ENCODE assay signal across 8 cellular contexts in the genomic region with DNA sequence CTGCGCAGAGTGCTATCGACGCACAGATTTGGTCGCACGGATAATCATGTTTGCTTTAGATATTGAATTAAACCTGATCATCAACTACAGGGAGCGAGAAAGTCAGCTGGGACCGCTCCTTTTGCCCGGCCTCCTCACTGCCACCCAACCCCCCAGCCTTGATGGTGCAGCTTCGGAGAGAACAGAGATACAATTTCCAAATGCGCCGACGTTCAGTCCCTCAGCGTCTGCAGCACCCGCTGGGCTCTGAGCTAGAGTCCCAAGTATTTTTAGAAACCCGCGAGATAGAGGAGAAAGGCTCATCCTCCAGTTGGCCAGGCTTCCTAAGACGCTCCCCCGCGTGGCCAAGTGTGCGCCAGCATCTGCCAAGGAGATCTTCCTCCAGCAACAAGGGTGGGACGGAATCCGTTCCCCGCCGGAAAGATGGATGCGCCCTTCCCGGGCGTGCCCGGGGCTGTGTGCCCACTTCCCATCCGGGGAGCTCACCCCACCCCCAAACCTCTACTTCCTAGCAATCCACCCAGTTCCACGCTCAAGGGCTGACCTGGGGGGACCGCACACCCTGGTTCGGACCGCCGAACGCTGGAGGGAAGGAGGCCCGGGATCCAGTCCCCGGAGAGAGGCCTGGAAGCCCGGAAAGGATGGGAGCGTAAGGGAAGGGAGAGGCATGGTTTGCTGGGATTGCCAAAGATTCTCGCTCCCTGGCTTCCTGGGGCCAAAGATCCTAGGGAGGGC. TPM values are rescaled to one million over a fixed set of nuclear protein-coding genes. Genes with fewer than 3 reads are reported as not detected.
DNase-seq lines count a peak whose midpoint lies in the region; ATAC-seq lines count a peak whose summit lies in the region.

No MANE protein-coding gene starts in this region.

- no peaks in the 10 kb centered on the region for H3K9me3 Mint-ChIP-seq in activated naive CD4-positive, alpha-beta T cell treated with anti-CD3 and anti-CD28 coated beads for 36 hours
- H3K9me3 Mint-ChIP-seq in activated T-cell treated with anti-CD3 and anti-CD28 coated beads, Interleukin-2, amount 50 U/mL, for 4 hours: no peaks in the 10 kb centered on the region

- H3K4me3 ChIP-seq in iPS-15b (ENCODE audit: low read depth, low read length): peak overlapping the region; percentile 23

- CTCF ChIA-PET in activated naive CD4-positive, alpha-beta T cell treated with anti-CD3 and anti-CD28 coated beads for 36 hours (lab: Charles Lee): interaction anchor here (0.8 to 1.8 kb wide), 5 partner anchors 9 to 275 kb away, joined by 3 to 5 read pairs (median 3); no protein-coding TSS in a partner anchor

- H3K4me1 ChIP-seq in iPS-15b (ENCODE audit: control insufficient read depth, insufficient read depth, low read length): peaks cover 7% of the 10 kb centered on the region

- H3K4me3 Mint-ChIP-seq in activated naive CD4-positive, alpha-beta T cell treated with anti-CD3 and anti-CD28 coated beads for 36 hours: peak overlapping the region; percentile 62
- H3K4me3 Mint-ChIP-seq in activated T-cell treated with anti-CD3 and anti-CD28 coated beads, Interleukin-2, amount 50 U/mL, for 4 hours: peak overlapping the region; percentile 74

- intact Hi-C loops in activated naive CD4-positive, alpha-beta T cell treated with anti-CD3 and anti-CD28 coated beads for 36 hours (cut with micrococcal nuclease): loop anchor here (5.0 to 10.0 kb wide), 4 partner anchors 193 to 1142 kb away; a partner anchor contains a TSS

- peaks cover 76% of the 10 kb centered on the region for H3K27me3 Mint-ChIP-seq in activated naive CD4-positive, alpha-beta T cell treated with anti-CD3 and anti-CD28 coated beads for 36 hours (ENCODE audit: low read depth)
- H3K27me3 Mint-ChIP-seq in activated T-cell treated with anti-CD3 and anti-CD28 coated beads, Interleukin-2, amount 50 U/mL, for 4 hours (ENCODE audit: low read depth): peaks cover 70% of the 10 kb centered on the region

- DNase-seq in activated naive CD4-positive, alpha-beta T cell treated with anti-CD3 and anti-CD28 coated beads for 36 hours: no peak
- DNase-seq in activated naive CD4-positive, alpha-beta T cell treated with anti-CD3 and anti-CD28 coated beads, Interleukin-2, amount 50 U/mL, for 16 hours: no peak
- DNase-seq in activated T-cell treated with anti-CD3 and anti-CD28 coated beads, Interleukin-2, amount 50 U/mL, for 4 hours: no peak
- peak; percentile 57 for DNase-seq in superior temporal gyrus (ENCODE audit: extremely low spot score)
- no peak for DNase-seq in ureter (ENCODE audit: low spot score)
- no peak for DNase-seq in GOT3 (lab: John Stamatoyannopoulos, UW)

- H3K9me3 ChIP-seq in iPS-15b (ENCODE audit: control insufficient read depth, insufficient read depth, low read length): no peaks in the 10 kb centered on the region

- no peaks in the 10 kb centered on the region for H3K36me3 ChIP-seq in iPS-15b (ENCODE audit: control insufficient read depth, insufficient read depth, low read length)

- no peaks in the 10 kb centered on the region for H3K36me3 Mint-ChIP-seq in activated naive CD4-positive, alpha-beta T cell treated with anti-CD3 and anti-CD28 coated beads for 36 hours (ENCODE audit: low read depth)
- no peaks in the 10 kb centered on the region for H3K36me3 Mint-ChIP-seq in activated T-cell treated with anti-CD3 and anti-CD28 coated beads, Interleukin-2, amount 50 U/mL, for 4 hours (ENCODE audit: insufficient read depth)

- no peak overlapping the region for H3K27ac Mint-ChIP-seq in activated naive CD4-positive, alpha-beta T cell treated with anti-CD3 and anti-CD28 coated beads for 36 hours

- no peak overlapping the region for H3K9ac ChIP-seq in iPS-15b (ENCODE audit: low read depth, low read length)

- H3K27me3 ChIP-seq in iPS-15b (ENCODE audit: control insufficient read depth, insufficient read depth, low read length): peaks cover 80% of the 10 kb centered on the region

- ATAC-seq in activated T-cell treated with anti-CD3 and anti-CD28 coated beads, Interleukin-2, amount 50 U/mL, for 4 hours: no peak
- ATAC-seq in GM19463 (IDR thresholded peaks at IDR 0.05; ENCODE audit: unreplicated experiment): no peak

- H3K4me1 Mint-ChIP-seq in activated naive CD4-positive, alpha-beta T cell treated with anti-CD3 and anti-CD28 coated beads for 36 hours (ENCODE audit: low read depth): peaks cover 51% of the 10 kb centered on the region
- H3K4me1 Mint-ChIP-seq in activated T-cell treated with anti-CD3 and anti-CD28 coated beads, Interleukin-2, amount 50 U/mL, for 4 hours (ENCODE audit: low read depth): peaks cover 44% of the 10 kb centered on the region

RNA-seq across cellular contexts. Expression of a gene that starts 4.1 kb away (rescaled TPM):
- total RNA-seq in activated naive CD4-positive, alpha-beta T cell treated with anti-CD3 and anti-CD28 coated beads for 36 hours: not detected
- not detected for total RNA-seq in activated T-cell treated with anti-CD3 and anti-CD28 coated beads, Interleukin-2, amount 50 U/mL, for 4 hours
- total RNA-seq in ureter: not detected
